Comparison of ENCODE assay signal across 20 cellular contexts in the genomic region with DNA sequence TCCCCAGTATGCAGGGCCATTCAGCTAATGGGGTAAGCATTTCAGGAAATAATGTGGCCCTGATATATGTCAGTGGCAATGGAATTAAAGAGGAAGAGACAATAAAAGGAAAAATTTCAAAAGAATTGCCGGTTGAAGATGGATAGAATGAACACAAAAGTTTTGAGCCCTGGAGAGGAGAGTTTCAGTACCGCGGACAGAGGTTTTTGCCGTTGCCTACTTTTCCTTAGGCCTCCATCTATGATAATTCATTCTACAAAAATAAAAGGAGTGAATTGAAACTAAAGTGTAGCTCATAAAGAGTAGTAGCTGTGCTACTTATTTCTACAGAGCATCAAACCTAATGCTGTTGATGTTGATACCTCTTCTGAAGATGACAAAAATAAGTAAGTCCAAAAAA.
A peak's percentile ranks its signal among the peaks of the same experiment; 100 is the strongest.
DNase-seq lines count a peak whose midpoint lies in the region; ATAC-seq and TF ChIP-seq lines count a peak whose summit lies in the region.
"Had no signal": no experiment of that assay in that cellular context is flagged by ENCODE, and none has a peak within 500 bp of the region (broad histone marks: within the 10 kb centered on the region; RNA-seq: fewer than 3 reads in every experiment).

No MANE protein-coding gene starts in this region.

- no peak overlapping the region for H3K27ac ChIP-seq in breast epithelium
- no peak overlapping the region for H3K27ac ChIP-seq in dorsolateral prefrontal cortex
- H3K27ac ChIP-seq: epithelial cell of prostate had no signal

- H3K36me3 ChIP-seq in breast epithelium, result no peaks in the 10 kb centered on the region

- CTCF ChIA-PET in MCF 10A (lab: Yijun Ruan, JAX), result no interaction called here

- H3K4me3 ChIP-seq in breast epithelium (no peak overlapping the region), fibroblast of pulmonary artery (replicated peaks; ENCODE audit: low read depth, low read length) (no peak overlapping the region), dorsolateral prefrontal cortex (no peak overlapping the region)
- H3K4me3 ChIP-seq: mucosa of descending colon had no signal

- H3K9me3 ChIP-seq in breast epithelium, result no peaks in the 10 kb centered on the region
- H3K9me3 ChIP-seq: mucosa of descending colon had no signal

- no peak overlapping the region for H3K4me3 Mint-ChIP-seq in MCF 10A (ENCODE audit: unreplicated experiment)
- H3K4me3 Mint-ChIP-seq: activated T-cell treated with anti-CD3 and anti-CD28 coated beads, Interleukin-2, amount 50 U/mL, for 4 hours; WTC11 had no signal

- H3K27ac Mint-ChIP-seq in MCF 10A (ENCODE audit: low read depth, unreplicated experiment), result no peak overlapping the region
- H3K27ac Mint-ChIP-seq: activated naive CD4-positive, alpha-beta T cell treated with anti-CD3 and anti-CD28 coated beads, Interleukin-2, amount 50 U/mL, for 72 hours; WTC11 had no signal

- peaks cover 14% of the 10 kb centered on the region for H3K27me3 Mint-ChIP-seq in MCF 10A (ENCODE audit: insufficient read depth, unreplicated experiment)

- DNase-seq in MCF 10A (ENCODE audit: unreplicated experiment), result peak; percentile 36
- DNase-seq in breast epithelium (ENCODE audit: low spot score in 2 of 2), result no peak
- DNase-seq in RKO (ENCODE audit: low spot score), result peak; percentile 7
- peak; percentile 18 for DNase-seq in fibroblast of pulmonary artery (ENCODE audit: low read depth)
- DNase-seq in dorsolateral prefrontal cortex, result no peak
- DNase-seq: activated T-cell treated with anti-CD3 and anti-CD28 coated beads, Interleukin-2, amount 50 U/mL, for 4 hours; cortex of kidney; DMS 273 treated with DMSO at 0.1 percent for 48 hours; mucosa of descending colon; NCI-H1092; NCI-H2081 treated with DMSO at 0.1 percent for 48 hours; NCI-H446 treated with DMSO at 0.1 percent for 48 hours; nucleus accumbens; SHP77 had no signal

- H3K27me3 ChIP-seq in breast epithelium, result no peaks in the 10 kb centered on the region
- no peaks in the 10 kb centered on the region for H3K27me3 ChIP-seq in dorsolateral prefrontal cortex

- no peak for TF ChIP-seq CTCF in MCF 10A (IDR thresholded peaks at IDR 0.05; ENCODE audit: unreplicated experiment)
- no peak for TF ChIP-seq CTCF in breast epithelium (IDR thresholded peaks at IDR 0.05)
- no peak for TF ChIP-seq CTCF in fibroblast of pulmonary artery (IDR thresholded peaks at IDR 0.05; ENCODE audit: low read length, missing control alignments)
- TF ChIP-seq CTCF in dorsolateral prefrontal cortex (IDR thresholded peaks at IDR 0.05 in 54 of 56, conservative IDR thresholded peaks at IDR 0.05 in 2 of 56; ENCODE audit: low read depth in 1 of 56, partially characterized antibody in 56 of 56), result no peak

- intact Hi-C loops in MCF 10A (cut with micrococcal nuclease), result no loop called here
- intact Hi-C loops in breast epithelium (cut with DNase I; ENCODE audit: low total_unique reads), result no loop called here
- intact Hi-C loops in dorsolateral prefrontal cortex (cut with DNase I), result no loop called here

- BruUV-seq in MCF 10A (replicated peaks; lab: Mats Ljungman, UMichigan), result no TSS peak

- POLR2A ChIA-PET in MCF 10A (lab: Yijun Ruan, JAX), result no interaction called here

- no peak for ATAC-seq in GM18511 (IDR thresholded peaks at IDR 0.05; ENCODE audit: unreplicated experiment)
- ATAC-seq in GM18858 (IDR thresholded peaks at IDR 0.05; ENCODE audit: unreplicated experiment), result no peak
- no peak for ATAC-seq in GM19035 (IDR thresholded peaks at IDR 0.05; ENCODE audit: unreplicated experiment)
- ATAC-seq: activated naive CD4-positive, alpha-beta T cell treated with anti-CD3 and anti-CD28 coated beads, Interleukin-2, amount 50 U/mL, for 72 hours; activated T-cell treated with anti-CD3 and anti-CD28 coated beads, Interleukin-2, amount 50 U/mL, for 4 hours; mucosa of descending colon; WTC11 had no signal

- no peak for TF ChIP-seq POLR2A in breast epithelium (IDR thresholded peaks at IDR 0.05)

- no peaks in the 10 kb centered on the region for H3K4me1 Mint-ChIP-seq in MCF 10A (ENCODE audit: insufficient read depth, unreplicated experiment)
- H3K4me1 Mint-ChIP-seq: WTC11 had no signal

- no peaks in the 10 kb centered on the region for H3K4me1 ChIP-seq in breast epithelium

- H3K36me3 Mint-ChIP-seq in MCF 10A (ENCODE audit: insufficient read depth, unreplicated experiment), result no peaks in the 10 kb centered on the region
- H3K36me3 Mint-ChIP-seq: activated naive CD4-positive, alpha-beta T cell treated with anti-CD3 and anti-CD28 coated beads, Interleukin-2, amount 50 U/mL, for 72 hours; WTC11 had no signal

- no peaks in the 10 kb centered on the region for H3K9me3 Mint-ChIP-seq in MCF 10A (ENCODE audit: unreplicated experiment)
- H3K9me3 Mint-ChIP-seq: activated naive CD4-positive, alpha-beta T cell treated with anti-CD3 and anti-CD28 coated beads, Interleukin-2, amount 50 U/mL, for 72 hours; activated T-cell treated with anti-CD3 and anti-CD28 coated beads, Interleukin-2, amount 50 U/mL, for 4 hours; WTC11 had no signal

Comparison
In these comparisons a context has a peak if more than half of its experiments do, and no peak if none do; other contexts are left out.
1. DNase-seq: peak in MCF 10A (single experiment), RKO (single experiment) and fibroblast of pulmonary artery (single experiment); none in breast epithelium (0 of 2) and dorsolateral prefrontal cortex (0 of 10).